In the genomic region with DNA sequence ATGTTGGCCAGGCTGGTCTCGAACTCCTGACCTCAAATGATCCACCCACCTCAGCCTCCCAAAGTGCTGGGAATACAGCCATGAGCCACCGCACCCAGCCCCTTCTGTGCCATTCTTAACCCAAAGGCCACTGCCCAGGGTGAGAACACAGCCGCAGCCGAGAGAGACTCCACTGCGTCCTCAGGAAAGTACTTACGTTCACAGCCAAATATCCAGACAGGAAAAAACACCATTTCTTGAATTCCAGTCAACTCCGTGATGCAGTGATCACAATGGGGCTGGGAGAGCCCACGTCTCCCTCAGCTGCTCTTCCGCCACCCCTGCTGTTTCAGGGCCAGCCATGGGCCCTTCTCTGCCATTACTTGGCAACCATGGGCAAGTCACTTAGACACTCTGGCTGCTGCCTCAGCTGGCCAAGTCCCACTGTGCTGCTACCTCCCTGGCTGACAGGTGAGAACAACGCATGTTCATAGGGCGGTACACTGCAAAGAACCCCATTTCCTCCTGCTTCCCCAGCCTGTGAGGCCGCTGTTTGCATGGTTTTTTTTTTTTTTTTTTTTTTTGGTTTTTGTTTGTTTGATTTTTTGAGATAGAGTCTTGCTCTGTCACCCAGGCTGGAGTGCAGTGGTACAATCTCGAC, we compare ENCODE assay signal across 18 cellular contexts. TPM values are rescaled to one million over a fixed set of nuclear protein-coding genes. Genes with fewer than 3 reads are reported as not detected.
DNase-seq lines count a peak whose midpoint lies in the region; ATAC-seq, FAIRE-seq and TF ChIP-seq lines count a peak whose summit lies in the region.
"Had no signal": no experiment of that assay in that cellular context is flagged by ENCODE, and none has a peak within 500 bp of the region (broad histone marks: within the 10 kb centered on the region; RNA-seq: fewer than 3 reads in every experiment).

No MANE protein-coding gene starts in this region.

- H3K79me2 ChIP-seq in GM23338 (replicated peaks; ENCODE audit: insufficient read depth): peaks cover 59% of the 10 kb centered on the region

- H3K9me3 Mint-ChIP-seq in activated T-cell treated with anti-CD3 and anti-CD28 coated beads, Interleukin-2, amount 50 U/mL, for 24 hours: no peaks in the 10 kb centered on the region
- peaks cover 7% of the 10 kb centered on the region for H3K9me3 Mint-ChIP-seq in GM23338

- WGBS in pancreas, 2 donors: 48 to 49% methylated on average over 12 to 13 of the region's 13 CpGs

- H3K27me3 ChIP-seq in GM23338 (ENCODE audit: insufficient read depth): peaks cover 5% of the 10 kb centered on the region
- H3K27me3 ChIP-seq in pancreas: no peaks in the 10 kb centered on the region
- H3K27me3 ChIP-seq: breast epithelium, stomach had no signal

- H2AFZ ChIP-seq in GM23338: no peak overlapping the region

- no peaks in the 10 kb centered on the region for H3K27me3 Mint-ChIP-seq in activated T-cell treated with anti-CD3 and anti-CD28 coated beads, Interleukin-2, amount 50 U/mL, for 24 hours
- peaks cover 26% of the 10 kb centered on the region for H3K27me3 Mint-ChIP-seq in GM23338 (ENCODE audit: insufficient read depth, low read depth, poor library complexity)

- H3K4me3 ChIP-seq in GM23338 (no peak overlapping the region), pancreas (no peak overlapping the region)
- H3K4me3 ChIP-seq: breast epithelium, stomach had no signal

- H3K9me2 ChIP-seq in GM23338 (ENCODE audit: insufficient read depth): peaks cover 4% of the 10 kb centered on the region; the same call in 1 of the 2 replicates
- H3K9me2 ChIP-seq: SK-N-SH had no signal

- TF ChIP-seq CTCF in GM23338 (conservative IDR thresholded peaks at IDR 0.05; ENCODE audit: low read depth in 2 of 2) (no peak), pancreas (IDR thresholded peaks at IDR 0.05) (no peak)

- no peak overlapping the region for H3K4me3 Mint-ChIP-seq in activated T-cell treated with anti-CD3 and anti-CD28 coated beads, Interleukin-2, amount 50 U/mL, for 24 hours
- no peak overlapping the region for H3K4me3 Mint-ChIP-seq in GM23338
- H3K4me3 Mint-ChIP-seq: HFFc6 had no signal

- H3K4me1 ChIP-seq in GM23338 (ENCODE audit: insufficient read depth): peaks cover 16% of the 10 kb centered on the region; the same call in 1 of the 2 replicates
- H3K4me1 ChIP-seq in pancreas: peaks cover 7 to 23% (median 15%) of the 10 kb centered on the region in 3 donors
- H3K4me1 ChIP-seq: breast epithelium had no signal

- no peak for FAIRE-seq in pancreas (lab: Jason Lieb, UNC)
- FAIRE-seq in GM19239 (lab: Jason Lieb, UNC): no peak
- FAIRE-seq: GM18507, TTC549 had no signal

- H4K20me1 ChIP-seq in GM23338 (replicated peaks; ENCODE audit: insufficient read depth): peaks cover 13% of the 10 kb centered on the region

- H3K36me3 Mint-ChIP-seq in activated T-cell treated with anti-CD3 and anti-CD28 coated beads, Interleukin-2, amount 50 U/mL, for 24 hours (ENCODE audit: low read depth): peaks cover 52% of the 10 kb centered on the region
- H3K36me3 Mint-ChIP-seq in GM23338 (ENCODE audit: low read depth): peaks cover 42% of the 10 kb centered on the region

- peak overlapping the region; percentile 55 for H3K27ac Mint-ChIP-seq in activated T-cell treated with anti-CD3 and anti-CD28 coated beads, Interleukin-2, amount 50 U/mL, for 24 hours
- H3K27ac Mint-ChIP-seq in GM23338: peak overlapping the region; percentile 65; the same call in 1 of the 2 replicates
- H3K27ac Mint-ChIP-seq: HFFc6 had no signal

- H3K27ac ChIP-seq in GM23338 (ENCODE audit: low read depth): 0 out of 2 replicates have a peak overlapping the region, but pooled peaks have one; percentile 32
- H3K27ac ChIP-seq in cingulate gyrus (ENCODE audit: low read depth, low read length): peak overlapping the region; percentile 72
- H3K27ac ChIP-seq in pancreas: peak overlapping the region in 3 of 4 donors; percentile 35 to 64 (median 37)

- peaks cover 70% of the 10 kb centered on the region for H3K4me1 Mint-ChIP-seq in activated T-cell treated with anti-CD3 and anti-CD28 coated beads, Interleukin-2, amount 50 U/mL, for 24 hours (ENCODE audit: low read depth)
- peaks cover 39% of the 10 kb centered on the region for H3K4me1 Mint-ChIP-seq in GM23338

- peaks cover 21% of the 10 kb centered on the region for H3F3A ChIP-seq in GM23338 (replicated peaks; ENCODE audit: low read depth)

- intact Hi-C loops in pancreas (cut with DNase I): no loop called here

- H3K36me3 ChIP-seq in GM23338 (ENCODE audit: insufficient read depth): peaks cover 4% of the 10 kb centered on the region
- no peaks in the 10 kb centered on the region for H3K36me3 ChIP-seq in pancreas
- H3K36me3 ChIP-seq: breast epithelium had no signal

- no peak for DNase-seq in activated T-cell treated with anti-CD3 and anti-CD28 coated beads, Interleukin-2, amount 50 U/mL, for 24 hours
- no peak for DNase-seq in activated T-cell treated with anti-CD3 and anti-CD28 coated beads for 4 hours
- no peak for DNase-seq in GM23338 (ENCODE audit: low spot score)
- DNase-seq in pancreas: peak in 4 of 6 donors; percentile 63 to 77 (median 74)
- DNase-seq in GM19239 (ENCODE audit: insufficient read length, low spot score): no peak
- DNase-seq in NCI-H82 (lab: John Stamatoyannopoulos, UW): no peak
- DNase-seq: DMS79 treated with DMSO at 0.1 percent for 48 hours, HFFc6, left colon, NCI-H187 treated with DMSO at 0.1 percent for 48 hours, NCI-H510A treated with DMSO at 0.1 percent for 48 hours, SK-N-SH, stomach had no signal

- ATAC-seq in GM23338 (no peak), pancreas (peak; percentile 2 to 24 (median 12)), HG02642 (IDR thresholded peaks at IDR 0.05; ENCODE audit: poor library complexity, unreplicated experiment) (no peak)
- ATAC-seq: left colon had no signal

- no peaks in the 10 kb centered on the region for H3K9me3 ChIP-seq in pancreas
- H3K9me3 ChIP-seq: breast epithelium, SK-N-SH had no signal

- no peak overlapping the region for H3K4me2 ChIP-seq in GM23338
- H3K4me2 ChIP-seq: SK-N-SH had no signal

TF ChIP-seq in GM23338, 12 proteins besides CTCF, POLR2A, EP300 and RAD21 (continues in another document):
- TF ChIP-seq STAT1 (IDR thresholded peaks at IDR 0.05; ENCODE audit: unreplicated experiment) (no peak), ZNF331 (CRISPR knock-in tag; IDR thresholded peaks at IDR 0.05; ENCODE audit: low read depth) (no peak), JUNB (IDR thresholded peaks at IDR 0.05; ENCODE audit: unreplicated experiment) (no peak), ZNF114 (CRISPR knock-in tag; IDR thresholded peaks at IDR 0.05) (no peak), EZH2 (IDR thresholded peaks at IDR 0.05; ENCODE audit: low read depth, unreplicated experiment) (no peak), EZH2phosphoT487 (IDR thresholded peaks at IDR 0.05; ENCODE audit: unreplicated experiment) (no peak), POLR2AphosphoS5 (IDR thresholded peaks at IDR 0.05; ENCODE audit: low read depth) (no peak), CREB1 (CRISPR knock-in tag; IDR thresholded peaks at IDR 0.05; ENCODE audit: low read depth) (no peak)
- TF ChIP-seq, protein P1, sequence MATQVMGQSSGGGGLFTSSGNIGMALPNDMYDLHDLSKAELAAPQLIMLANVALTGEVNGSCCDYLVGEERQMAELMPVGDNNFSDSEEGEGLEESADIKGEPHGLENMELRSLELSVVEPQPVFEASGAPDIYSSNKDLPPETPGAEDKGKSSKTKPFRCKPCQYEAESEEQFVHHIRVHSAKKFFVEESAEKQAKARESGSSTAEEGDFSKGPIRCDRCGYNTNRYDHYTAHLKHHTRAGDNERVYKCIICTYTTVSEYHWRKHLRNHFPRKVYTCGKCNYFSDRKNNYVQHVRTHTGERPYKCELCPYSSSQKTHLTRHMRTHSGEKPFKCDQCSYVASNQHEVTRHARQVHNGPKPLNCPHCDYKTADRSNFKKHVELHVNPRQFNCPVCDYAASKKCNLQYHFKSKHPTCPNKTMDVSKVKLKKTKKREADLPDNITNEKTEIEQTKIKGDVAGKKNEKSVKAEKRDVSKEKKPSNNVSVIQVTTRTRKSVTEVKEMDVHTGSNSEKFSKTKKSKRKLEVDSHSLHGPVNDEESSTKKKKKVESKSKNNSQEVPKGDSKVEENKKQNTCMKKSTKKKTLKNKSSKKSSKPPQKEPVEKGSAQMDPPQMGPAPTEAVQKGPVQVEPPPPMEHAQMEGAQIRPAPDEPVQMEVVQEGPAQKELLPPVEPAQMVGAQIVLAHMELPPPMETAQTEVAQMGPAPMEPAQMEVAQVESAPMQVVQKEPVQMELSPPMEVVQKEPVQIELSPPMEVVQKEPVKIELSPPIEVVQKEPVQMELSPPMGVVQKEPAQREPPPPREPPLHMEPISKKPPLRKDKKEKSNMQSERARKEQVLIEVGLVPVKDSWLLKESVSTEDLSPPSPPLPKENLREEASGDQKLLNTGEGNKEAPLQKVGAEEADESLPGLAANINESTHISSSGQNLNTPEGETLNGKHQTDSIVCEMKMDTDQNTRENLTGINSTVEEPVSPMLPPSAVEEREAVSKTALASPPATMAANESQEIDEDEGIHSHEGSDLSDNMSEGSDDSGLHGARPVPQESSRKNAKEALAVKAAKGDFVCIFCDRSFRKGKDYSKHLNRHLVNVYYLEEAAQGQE (IDR thresholded peaks at IDR 0.05; ENCODE audit: unreplicated experiment): no peak
- TF ChIP-seq, protein P2, sequence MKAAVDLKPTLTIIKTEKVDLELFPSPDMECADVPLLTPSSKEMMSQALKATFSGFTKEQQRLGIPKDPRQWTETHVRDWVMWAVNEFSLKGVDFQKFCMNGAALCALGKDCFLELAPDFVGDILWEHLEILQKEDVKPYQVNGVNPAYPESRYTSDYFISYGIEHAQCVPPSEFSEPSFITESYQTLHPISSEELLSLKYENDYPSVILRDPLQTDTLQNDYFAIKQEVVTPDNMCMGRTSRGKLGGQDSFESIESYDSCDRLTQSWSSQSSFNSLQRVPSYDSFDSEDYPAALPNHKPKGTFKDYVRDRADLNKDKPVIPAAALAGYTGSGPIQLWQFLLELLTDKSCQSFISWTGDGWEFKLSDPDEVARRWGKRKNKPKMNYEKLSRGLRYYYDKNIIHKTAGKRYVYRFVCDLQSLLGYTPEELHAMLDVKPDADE (IDR thresholded peaks at IDR 0.05): no peak

RNA-seq across cellular contexts. Expression of a gene that starts 4.3 kb away (rescaled TPM):
- total RNA-seq in GM23338 (2014; rRNA removed; shearing (Covaris generic)): 56.3 and 57.6 TPM in 2 replicates
- polyA plus RNA-seq in GM23338 (2016; fragmentation: Nextera tagmentation; extraction: Ambion mirVana): 38.2 and 39.2 TPM in 2 replicates
- total RNA-seq in pancreas: 10 to 100 TPM; 16.3 to 20.1 (median 18.9) TPM
- polyA plus RNA-seq in pancreas: 10 to 100 TPM; 13.6 to 24.4 TPM

RNA-seq across cellular contexts. Expression of a gene that starts 21.9 kb away (rescaled TPM):
- total RNA-seq in GM23338 (2014; rRNA removed; shearing (Covaris generic)): 1.2 and 2.2 TPM in 2 replicates
- polyA plus RNA-seq in GM23338 (2016; fragmentation: Nextera tagmentation; extraction: Ambion mirVana) (0.09 and 0.37 TPM in 2 replicates), pancreas (under 1 TPM; 0.30 to 0.31 TPM)
- under 1 TPM; 0.28 to 0.47 (median 0.34) TPM for total RNA-seq in pancreas
- total RNA-seq: breast epithelium, HFFc6 had no signal
- polyA plus RNA-seq: stomach had no signal

RNA-seq across cellular contexts. Expression of a gene that starts 58.1 kb away (rescaled TPM):
- total RNA-seq in GM23338 (2014; rRNA removed; shearing (Covaris generic)): 30.1 and 33.0 TPM in 2 replicates
- polyA plus RNA-seq in GM23338 (2016; fragmentation: Nextera tagmentation; extraction: Ambion mirVana): 38.1 and 40.9 TPM in 2 replicates
- total RNA-seq in pancreas: 10 to 100 TPM; 12.8 to 22.0 (median 18.5) TPM
- 10 to 100 TPM; 18.9 to 29.6 TPM for polyA plus RNA-seq in pancreas

RNA-seq across cellular contexts. Expression of a gene that starts 59.8 kb away (rescaled TPM):
- total RNA-seq in GM23338 (2014; rRNA removed; shearing (Covaris generic)): 51.8 and 61.7 TPM in 2 replicates
- polyA plus RNA-seq in GM23338 (2016; fragmentation: Nextera tagmentation; extraction: Ambion mirVana): 50.4 and 50.7 TPM in 2 replicates
- total RNA-seq in pancreas: 10 to 100 TPM; 21.9 to 40.0 (median 24.3) TPM
- 10 to 100 TPM; 74.9 to 84.7 TPM for polyA plus RNA-seq in pancreas

Comparison
In these comparisons a context has a peak if more than half of its experiments do, and no peak if none do; other contexts are left out.
1. DNase-seq: peak in pancreas (4 of 6); none in activated T-cell treated with anti-CD3 and anti-CD28 coated beads, Interleukin-2, amount 50 U/mL, for 24 hours (single experiment), activated T-cell treated with anti-CD3 and anti-CD28 coated beads for 4 hours (single experiment), GM23338 (single experiment), GM19239 (single experiment) and NCI-H82 (single experiment).
2. ATAC-seq: peak in pancreas (4 of 4); none in GM23338 (single experiment) and HG02642 (single experiment).
3. Peak in every context shown above with its lines, with median percentiles within 50 percentile points of each other: H3K27ac ChIP-seq.